In genomic region chr1:55067022-55067781, GRCh38 we compare ENCODE assay signal across 17 cellular contexts. TPM values are rescaled to one million over a fixed set of nuclear protein-coding genes. Genes with fewer than 3 reads are reported as not detected.
DNase-seq lines count a peak whose midpoint lies in the region; ATAC-seq and TF ChIP-seq lines count a peak whose summit lies in the region.
"Had no signal": no experiment of that assay in that cellular context is flagged by ENCODE, and none has a peak within 500 bp of the region (broad histone marks: within the 10 kb centered on the region; RNA-seq: fewer than 3 reads in every experiment).

No MANE protein-coding gene starts in this region.

- H3K36me3 Mint-ChIP-seq in GM23338 (ENCODE audit: low read depth) (peaks cover 56% of the 10 kb centered on the region), endodermal cell (ENCODE audit: low read depth) (peaks cover 65% of the 10 kb centered on the region)
- peaks cover 59 to 63% of the 10 kb centered on the region in 2 donors for H3K36me3 Mint-ChIP-seq in CD4-positive, alpha-beta memory T cell

- peaks cover 45% of the 10 kb centered on the region for H3F3A ChIP-seq in GM23338 (replicated peaks; ENCODE audit: low read depth)

- H3K9me3 Mint-ChIP-seq in GM23338 (no peaks in the 10 kb centered on the region; the same call in 2 of the 3 replicates), endodermal cell (no peaks in the 10 kb centered on the region)
- H3K9me3 Mint-ChIP-seq in CD4-positive, alpha-beta memory T cell, result peaks cover 0 to under 1% (median 0%) of the 10 kb centered on the region in 8 donors
- H3K9me3 Mint-ChIP-seq: IgD-negative memory B cell, neural crest cell had no signal

- peak overlapping the region; percentile 61 for H3K27ac ChIP-seq in GM23338 (ENCODE audit: low read depth)
- no peak overlapping the region for H3K27ac ChIP-seq in endodermal cell (ENCODE audit: low read depth, low read length)
- peak overlapping the region; percentile 57 for H3K27ac ChIP-seq in parathyroid adenoma
- no peak overlapping the region for H3K27ac ChIP-seq in CD4-positive, alpha-beta memory T cell (ENCODE audit: low read depth, low read length)
- H3K27ac ChIP-seq: BLaER1 treated with 17β-estradiol and CSF1 and Interleukin-3, amounts not matched to agents 10 nM and 100 nM; WERI-Rb-1 had no signal

- no peak for DNase-seq in GM23338 (ENCODE audit: low spot score)
- DNase-seq in NCI-H2196 (lab: John Stamatoyannopoulos, UW; ENCODE audit: unreplicated experiment), result peak; percentile 61
- peak; percentile 49 for DNase-seq in endodermal cell
- no peak for DNase-seq in activated CD4-positive, alpha-beta T cell treated with anti-CD3 and anti-CD28 coated beads, Interleukin-2, amount 50 U/mL, for 4 hours
- no peak for DNase-seq in stimulated activated CD4-positive, alpha-beta T cell treated with anti-CD3 and anti-CD28 coated beads, Interleukin-4, amount 100 ng/mL, for 4 hours
- DNase-seq in CD4-positive, alpha-beta memory T cell, result no peak
- DNase-seq: H7; NCI-H226; SHP77; stimulated activated naive CD4-positive, alpha-beta T cell; WERI-Rb-1 had no signal

- no peaks in the 10 kb centered on the region for H3K9me3 ChIP-seq in endodermal cell (ENCODE audit: control insufficient read depth, low read length)
- no peaks in the 10 kb centered on the region for H3K9me3 ChIP-seq in parathyroid adenoma (ENCODE audit: control insufficient read depth, low read length)
- H3K9me3 ChIP-seq in CD4-positive, alpha-beta memory T cell (ENCODE audit: control insufficient read depth in 1 of 2, low read length in 2 of 2), result no peaks in the 10 kb centered on the region
- H3K9me3 ChIP-seq: BLaER1 treated with 17β-estradiol and CSF1 and Interleukin-3, amounts not matched to agents 10 nM and 100 nM; breast epithelium had no signal

- H3K9me2 ChIP-seq in GM23338 (ENCODE audit: insufficient read depth), result no peaks in the 10 kb centered on the region

- TF ChIP-seq CTCF in GM23338 (conservative IDR thresholded peaks at IDR 0.05; ENCODE audit: low read depth in 2 of 2), result no peak
- TF ChIP-seq CTCF in endodermal cell (conservative IDR thresholded peaks at IDR 0.05), result no peak
- TF ChIP-seq CTCF in parathyroid adenoma (IDR thresholded peaks at IDR 0.05), result no peak

- H2AFZ ChIP-seq in GM23338 (no peak overlapping the region), parathyroid adenoma (peak overlapping the region; percentile 9)

- H3K36me3 ChIP-seq in GM23338 (ENCODE audit: insufficient read depth) (peaks cover 31% of the 10 kb centered on the region), endodermal cell (ENCODE audit: control insufficient read depth, insufficient read depth, low read length) (peaks cover 67% of the 10 kb centered on the region), parathyroid adenoma (ENCODE audit: control insufficient read depth, insufficient read depth, low read length) (no peaks in the 10 kb centered on the region)
- peaks cover 46% of the 10 kb centered on the region for H3K36me3 ChIP-seq in CD4-positive, alpha-beta memory T cell (ENCODE audit: insufficient read depth, low read length)
- H3K36me3 ChIP-seq: breast epithelium had no signal

- WGBS in endodermal cell (ENCODE audit: insufficient coverage in 1 of 2, insufficient read length in 1 of 2), 2 experiments, result 94 to 98% methylated on average over 12 to 16 of the region's 17 CpGs

- H4K20me1 ChIP-seq in GM23338 (replicated peaks; ENCODE audit: insufficient read depth), result peaks cover 10% of the 10 kb centered on the region

- no peaks in the 10 kb centered on the region for H3K4me1 ChIP-seq in GM23338 (ENCODE audit: insufficient read depth)
- no peaks in the 10 kb centered on the region for H3K4me1 ChIP-seq in endodermal cell (ENCODE audit: control insufficient read depth, insufficient read depth, low read length)
- peaks cover 9% of the 10 kb centered on the region for H3K4me1 ChIP-seq in parathyroid adenoma
- no peaks in the 10 kb centered on the region for H3K4me1 ChIP-seq in CD4-positive, alpha-beta memory T cell (ENCODE audit: insufficient read depth, low read length)
- H3K4me1 ChIP-seq: BLaER1 treated with 17β-estradiol and CSF1 and Interleukin-3, amounts not matched to agents 10 nM and 100 nM had no signal

- H3K4me3 ChIP-seq in GM23338 (no peak overlapping the region), endodermal cell (ENCODE audit: low read length) (no peak overlapping the region), parathyroid adenoma (ENCODE audit: low read depth, low read length) (no peak overlapping the region)
- no peak overlapping the region for H3K4me3 ChIP-seq in CD4-positive, alpha-beta memory T cell (ENCODE audit: low read length in 2 of 2)
- H3K4me3 ChIP-seq: BLaER1 treated with 17β-estradiol and CSF1 and Interleukin-3, amounts not matched to agents 10 nM and 100 nM; breast epithelium had no signal

- H3K79me2 ChIP-seq in GM23338 (replicated peaks; ENCODE audit: insufficient read depth) (no peaks in the 10 kb centered on the region), parathyroid adenoma (no peaks in the 10 kb centered on the region)

- intact Hi-C loops in CD4-positive, alpha-beta memory T cell (cut with micrococcal nuclease), result no loop called here

- ATAC-seq in GM23338 (no peak), HG02571 (IDR thresholded peaks at IDR 0.05; ENCODE audit: unreplicated experiment) (no peak)

- H3K27me3 ChIP-seq in GM23338 (ENCODE audit: insufficient read depth), result no peaks in the 10 kb centered on the region
- no peaks in the 10 kb centered on the region for H3K27me3 ChIP-seq in endodermal cell (ENCODE audit: control insufficient read depth, insufficient read depth, low read length, poor library complexity, severe bottlenecking)
- no peaks in the 10 kb centered on the region for H3K27me3 ChIP-seq in parathyroid adenoma (ENCODE audit: control insufficient read depth, insufficient read depth, low read length)
- no peaks in the 10 kb centered on the region for H3K27me3 ChIP-seq in CD4-positive, alpha-beta memory T cell (ENCODE audit: insufficient read depth, low read length)
- H3K27me3 ChIP-seq: BLaER1 treated with 17β-estradiol and CSF1 and Interleukin-3, amounts not matched to agents 10 nM and 100 nM; breast epithelium had no signal

- H3K27ac Mint-ChIP-seq in GM23338 (no peak overlapping the region), endodermal cell (no peak overlapping the region)
- peak overlapping the region in 2 of 7 donors; percentile 46 to 47 for H3K27ac Mint-ChIP-seq in CD4-positive, alpha-beta memory T cell

- peaks cover 5% of the 10 kb centered on the region for H3K4me1 Mint-ChIP-seq in GM23338
- peaks cover 8% of the 10 kb centered on the region for H3K4me1 Mint-ChIP-seq in endodermal cell
- H3K4me1 Mint-ChIP-seq in CD4-positive, alpha-beta memory T cell, result peaks cover 0 to 2% (median 0%) of the 10 kb centered on the region in 4 donors
- H3K4me1 Mint-ChIP-seq: neural crest cell had no signal

- POLR2A ChIA-PET in CD4-positive, alpha-beta memory T cell (lab: Charles Lee; ENCODE audit: partially characterized antibody), result no interaction called here

- no peak overlapping the region for H3K4me3 Mint-ChIP-seq in GM23338
- no peak overlapping the region for H3K4me3 Mint-ChIP-seq in endodermal cell
- H3K4me3 Mint-ChIP-seq in CD4-positive, alpha-beta memory T cell, result no peak overlapping the region
- H3K4me3 Mint-ChIP-seq: IgD-negative memory B cell, neural crest cell had no signal

- H3K9ac ChIP-seq in endodermal cell (ENCODE audit: extremely low read depth, low read length, poor library complexity, severe bottlenecking) (no peak overlapping the region), parathyroid adenoma (no peak overlapping the region)
- H3K9ac ChIP-seq: BLaER1 treated with 17β-estradiol and CSF1 and Interleukin-3, amounts not matched to agents 10 nM and 100 nM had no signal

- H3K4me2 ChIP-seq in GM23338 (no peak overlapping the region), parathyroid adenoma (ENCODE audit: low read length) (peak overlapping the region; percentile 23)
- H3K4me2 ChIP-seq: BLaER1 treated with 17β-estradiol and CSF1 and Interleukin-3, amounts not matched to agents 10 nM and 100 nM had no signal

- H3K27me3 Mint-ChIP-seq in GM23338 (ENCODE audit: insufficient read depth, low read depth, poor library complexity) (peaks cover 12% of the 10 kb centered on the region), endodermal cell (ENCODE audit: insufficient read depth) (no peaks in the 10 kb centered on the region)
- no peaks in the 10 kb centered on the region for H3K27me3 Mint-ChIP-seq in CD4-positive, alpha-beta memory T cell
- H3K27me3 Mint-ChIP-seq: IgD-negative memory B cell had no signal

- CTCF ChIA-PET in CD4-positive, alpha-beta memory T cell (lab: Charles Lee; ENCODE audit: partially characterized antibody), result no interaction called here

TF ChIP-seq in GM23338, 12 proteins besides CTCF, POLR2A, EP300 and RAD21 (continues in another document):
- no peak for TF ChIP-seq NANOG (IDR thresholded peaks at IDR 0.05; ENCODE audit: borderline replicate concordance)
- TF ChIP-seq POLR2AphosphoS5 (IDR thresholded peaks at IDR 0.05; ENCODE audit: low read depth), result peak; percentile 47; the same call in 1 of the 2 replicates
- no peak for TF ChIP-seq JUNB (IDR thresholded peaks at IDR 0.05; ENCODE audit: unreplicated experiment)

RNA-seq across cellular contexts. Expression of gene PCSK9, which starts 27.9 kb away (rescaled TPM):
- 275 and 327 TPM in 2 replicates for total RNA-seq in GM23338 (2014; rRNA removed; shearing (Covaris generic))
- 77.6 and 78.0 TPM in 2 replicates for polyA plus RNA-seq in GM23338 (2016; fragmentation: Nextera tagmentation; extraction: Ambion mirVana)
- total RNA-seq in endodermal cell, result 10 to 100 TPM; 26.1 to 59.9 TPM
- 19.1 TPM for polyA plus RNA-seq in endodermal cell (2013, experiment 1 of 2)
- polyA plus RNA-seq in endodermal cell (2013, experiment 2 of 2), result 20.2 TPM
- not detected for total RNA-seq in CD4-positive, alpha-beta memory T cell
- not detected for polyA plus RNA-seq in CD4-positive, alpha-beta memory T cell
- polyA plus RNA-seq: IgD-negative memory B cell had no signal

Comparison
In these comparisons a context has a peak if more than half of its experiments do, and no peak if none do; other contexts are left out.
1. DNase-seq: peak in NCI-H2196 (single experiment) and endodermal cell (single experiment); none in GM23338 (single experiment), activated CD4-positive, alpha-beta T cell treated with anti-CD3 and anti-CD28 coated beads, Interleukin-2, amount 50 U/mL, for 4 hours (0 of 2), stimulated activated CD4-positive, alpha-beta T cell treated with anti-CD3 and anti-CD28 coated beads, Interleukin-4, amount 100 ng/mL, for 4 hours (0 of 2) and CD4-positive, alpha-beta memory T cell (0 of 5).
2. H3K27ac ChIP-seq: peak in GM23338 (single experiment) and parathyroid adenoma (single experiment); none in endodermal cell (single experiment) and CD4-positive, alpha-beta memory T cell (single experiment).
3. RNA of gene PCSK9, which starts 27.9 kb away (total RNA-seq): 275 to 327 TPM in GM23338 and 26.1 to 59.9 TPM in endodermal cell; not detected in CD4-positive, alpha-beta memory T cell; every median in the first group is over 10 times any median in the second.